In the genomic region with DNA sequence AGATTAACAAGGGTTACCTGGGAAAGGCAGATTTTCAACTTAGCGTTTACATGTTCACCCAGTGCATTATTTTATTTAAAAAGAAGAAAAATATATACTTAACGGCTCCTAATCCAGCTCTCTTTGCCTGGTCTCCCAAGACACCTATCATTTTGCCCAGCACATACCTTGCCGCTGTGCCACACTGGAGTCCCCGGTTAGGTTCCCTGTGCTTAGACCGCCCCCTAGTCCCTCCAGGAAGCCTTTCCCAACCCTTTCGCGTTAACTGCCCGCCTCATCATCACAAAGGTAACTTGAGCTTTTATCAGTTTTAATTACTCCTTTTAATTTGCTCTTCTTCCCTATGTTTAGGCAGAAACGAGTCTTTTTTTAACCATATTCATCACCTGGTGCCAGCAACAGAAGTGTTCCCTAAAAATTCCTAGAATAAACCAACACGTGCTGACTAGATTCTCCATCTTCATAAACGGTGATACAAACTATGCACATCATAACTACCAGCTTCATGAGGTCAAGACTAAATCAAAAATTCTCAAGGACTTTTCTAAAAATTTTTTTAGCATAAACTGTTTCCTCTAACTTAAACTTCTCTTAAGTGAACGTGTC, we compare ENCODE assay signal across 8 cellular contexts. TPM values are rescaled to one million over a fixed set of nuclear protein-coding genes. Genes with fewer than 3 reads are reported as not detected.
A peak's percentile ranks its signal among the peaks of the same experiment; 100 is the strongest.
DNase-seq lines count a peak whose midpoint lies in the region; ATAC-seq and TF ChIP-seq lines count a peak whose summit lies in the region.

No MANE protein-coding gene starts in this region.

- peaks cover 45% of the 10 kb centered on the region for H3K36me3 ChIP-seq in HUES48 (ENCODE audit: control insufficient read depth, insufficient read depth, low read length)
- H3K36me3 ChIP-seq in WERI-Rb-1 = peaks cover 16% of the 10 kb centered on the region
- peaks cover 0 to 61% of the 10 kb centered on the region in 2 donors for H3K36me3 ChIP-seq in gastroesophageal sphincter
- no peaks in the 10 kb centered on the region for H3K36me3 ChIP-seq in ovary

- DNase-seq in COLO668 (lab: John Stamatoyannopoulos, UW; ENCODE audit: unreplicated experiment) (peak; percentile 45), WERI-Rb-1 (peak; percentile 63), ovary (peak in 1 of 5 donors; percentile 41)
- no peak for DNase-seq in activated CD8-positive, alpha-beta memory T cell treated with anti-CD3 and anti-CD28 coated beads for 24 hours

- intact Hi-C loops in ovary (cut with DNase I) = no loop called here

- H3K9me3 ChIP-seq in HUES48 (ENCODE audit: control insufficient read depth, insufficient read depth, low read length) (no peaks in the 10 kb centered on the region), WERI-Rb-1 (ENCODE audit: severe bottlenecking) (no peaks in the 10 kb centered on the region), gastroesophageal sphincter (no peaks in the 10 kb centered on the region), ovary (no peaks in the 10 kb centered on the region)

- 17 to 32% methylated on average over 12 of the region's 12 CpGs for WGBS in gastroesophageal sphincter (ENCODE audit: low coverage in 1 of 2), 2 donors
- 24 to 39% (median 31%) methylated on average over 12 of the region's 12 CpGs for WGBS in ovary, 3 donors

- H3K9ac ChIP-seq in HUES48 (ENCODE audit: low read depth, low read length) = peak overlapping the region; percentile 28

- H3K27me3 ChIP-seq in HUES48 (ENCODE audit: control insufficient read depth, insufficient read depth, low read length) = no peaks in the 10 kb centered on the region
- H3K27me3 ChIP-seq in WERI-Rb-1 (ENCODE audit: insufficient read depth, low read depth, severe bottlenecking) = no peaks in the 10 kb centered on the region
- no peaks in the 10 kb centered on the region for H3K27me3 ChIP-seq in gastroesophageal sphincter
- H3K27me3 ChIP-seq in ovary = no peaks in the 10 kb centered on the region

- peak; percentile 59 for TF ChIP-seq CTCF in WERI-Rb-1 (IDR thresholded peaks at IDR 0.05; ENCODE audit: low read depth, low read length)
- peak in 1 of 4 experiments; percentile 45 for TF ChIP-seq CTCF in gastroesophageal sphincter (IDR thresholded peaks at IDR 0.05)
- no peak for TF ChIP-seq CTCF in ovary (IDR thresholded peaks at IDR 0.05)

- H3K27ac ChIP-seq in HUES48 (ENCODE audit: low read depth, low read length) (peak overlapping the region; percentile 76), WERI-Rb-1 (peak overlapping the region; percentile 84), gastroesophageal sphincter (peak overlapping the region; percentile 74 to 99 (median 94)), ovary (peak overlapping the region; percentile 74 to 81)

- peak overlapping the region; percentile 57 for H3K4me3 ChIP-seq in HUES48 (ENCODE audit: low read depth, low read length)
- peak overlapping the region; percentile 62 for H3K4me3 ChIP-seq in WERI-Rb-1 (ENCODE audit: low read depth, low read length)
- H3K4me3 ChIP-seq in gastroesophageal sphincter = peak overlapping the region; percentile 52 to 58
- H3K4me3 ChIP-seq in ovary = peak overlapping the region; percentile 45

- TF ChIP-seq EP300 in gastroesophageal sphincter (IDR thresholded peaks at IDR 0.05) (no peak), ovary (IDR thresholded peaks at IDR 0.05) (no peak)

- TF ChIP-seq POLR2A in gastroesophageal sphincter (IDR thresholded peaks at IDR 0.05) = no peak
- no peak for TF ChIP-seq POLR2A in ovary (IDR thresholded peaks at IDR 0.05)

- ATAC-seq in gastroesophageal sphincter (peak; percentile 37), GM21717 (IDR thresholded peaks at IDR 0.05; ENCODE audit: unreplicated experiment) (no peak), HG02885 (IDR thresholded peaks at IDR 0.05; ENCODE audit: poor library complexity, unreplicated experiment) (no peak)

- peaks cover 12% of the 10 kb centered on the region; the same call in 1 of the 2 replicates for H3K4me1 ChIP-seq in HUES48 (ENCODE audit: control insufficient read depth, insufficient read depth, low read length)
- peaks cover 0 to 23% (median 6%) of the 10 kb centered on the region in 3 donors for H3K4me1 ChIP-seq in gastroesophageal sphincter
- H3K4me1 ChIP-seq in ovary (ENCODE audit: insufficient read depth) = peaks cover 3% of the 10 kb centered on the region

RNA-seq across cellular contexts. Expression of a gene that starts 19.7 kb away (rescaled TPM):
- total RNA-seq in gastroesophageal sphincter (100 to 1,000 TPM in 2 of 4 donors, 10 to 100 TPM in 2; 75.6 to 111 (median 96.5) TPM), ovary (100 to 1,000 TPM in 4 of 7 donors, 10 to 100 TPM in 3; 66.1 to 156 (median 112) TPM)
- polyA plus RNA-seq in ovary = 100 to 1,000 TPM in 1 of 2 donors, 10 to 100 TPM in 1; 62.6 to 159 TPM

RNA-seq across cellular contexts. Expression of a gene that starts 31.7 kb away (rescaled TPM):
- total RNA-seq in gastroesophageal sphincter (10 to 100 TPM; 19.7 to 24.2 (median 21.9) TPM), ovary (10 to 100 TPM; 14.9 to 28.6 (median 25.6) TPM)
- polyA plus RNA-seq in ovary = 10 to 100 TPM; 12.2 to 22.3 TPM

RNA-seq across cellular contexts. Expression of a gene that starts 43.4 kb away (rescaled TPM):
- 10 to 100 TPM; 20.0 to 51.1 (median 25.4) TPM for total RNA-seq in gastroesophageal sphincter
- total RNA-seq in ovary = 10 to 100 TPM; 14.9 to 31.0 (median 23.6) TPM
- 10 to 100 TPM; 21.9 to 38.4 TPM for polyA plus RNA-seq in ovary
